Comparison of ENCODE assay signal across 19 cellular contexts in the genomic region with DNA sequence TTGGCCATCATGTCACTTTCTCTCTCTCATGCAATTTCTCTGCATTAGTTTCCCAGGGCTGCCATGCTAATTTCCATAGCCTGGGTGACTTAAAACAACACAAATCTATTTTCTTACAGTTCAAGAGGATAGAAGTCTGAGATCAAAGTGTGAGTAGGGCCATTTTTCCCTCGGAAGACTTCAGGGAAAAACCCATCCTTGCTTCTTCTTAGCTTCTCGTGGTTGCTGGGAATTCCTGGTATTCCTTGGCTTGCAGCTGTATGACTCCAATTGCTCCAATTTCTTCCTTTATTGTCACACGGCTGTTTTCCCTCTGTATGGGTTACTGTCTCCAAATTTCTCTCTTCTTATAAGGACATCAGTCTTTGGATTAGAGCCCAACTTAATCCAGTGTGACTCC.
"Had no signal": no experiment of that assay in that cellular context is flagged by ENCODE, and none has a peak within 500 bp of the region (broad histone marks: within the 10 kb centered on the region; RNA-seq: fewer than 3 reads in every experiment).

No MANE protein-coding gene starts in this region.

- H3K9me3 ChIP-seq: adrenal gland, esophagus squamous epithelium, gastroesophageal sphincter, neutrophil, right atrium auricular region, tibial artery had no signal

- H3K9me3 Mint-ChIP-seq: activated naive CD4-positive, alpha-beta T cell treated with anti-CD3 and anti-CD28 coated beads, Interleukin-2, amount 10 ng/mL, durations not matched to agents 7 days and 5 days; activated T-helper 17 cell treated with anti-CD3 and anti-CD28 coated beads, Interleukin-2, amount 50 U/mL, for 72 hours; stimulated activated memory B cell treated with anti-CD40 and anti-IgM and Interleukin-4, amounts not matched to agents 10 μg/mL and 1 μg/mL and 100 μg/mL, for 72 hours had no signal

- DNase-seq: activated CD4-positive, alpha-beta T cell treated with anti-CD3 and anti-CD28 coated beads for 48 hours; activated naive CD4-positive, alpha-beta T cell treated with anti-CD3 and anti-CD28 coated beads, Interleukin-2, amount 10 ng/mL, durations not matched to agents 7 days and 5 days; activated T-cell treated with anti-CD3 and anti-CD28 coated beads for 4 hours; adrenal gland; esophagus squamous epithelium; hippocampal formation; left cardiac atrium; naive thymus-derived CD8-positive, alpha-beta T cell; T-cell; tibial artery had no signal

- H3K4me3 ChIP-seq: adrenal gland, esophagus squamous epithelium, gastroesophageal sphincter, lung, right atrium auricular region, SK-N-MC, smooth muscle cell, tibial artery had no signal

- H3K27me3 ChIP-seq: adrenal gland, esophagus squamous epithelium, gastroesophageal sphincter, neutrophil, right atrium auricular region, tibial artery had no signal

- H3K4me3 Mint-ChIP-seq: activated naive CD4-positive, alpha-beta T cell treated with anti-CD3 and anti-CD28 coated beads, Interleukin-2, amount 10 ng/mL, durations not matched to agents 7 days and 5 days; activated T-helper 17 cell treated with anti-CD3 and anti-CD28 coated beads, Interleukin-2, amount 50 U/mL, for 72 hours; naive thymus-derived CD8-positive, alpha-beta T cell; stimulated activated memory B cell treated with anti-CD40 and anti-IgM and Interleukin-4, amounts not matched to agents 10 μg/mL and 1 μg/mL and 100 μg/mL, for 72 hours; T-cell had no signal

- FAIRE-seq: bronchial epithelial cell had no signal

- H3K27ac ChIP-seq: adrenal gland, esophagus squamous epithelium, gastroesophageal sphincter, neutrophil, right atrium auricular region, SK-N-MC, tibial artery had no signal

- ATAC-seq: activated T-helper 17 cell treated with anti-CD3 and anti-CD28 coated beads, Interleukin-2, amount 50 U/mL, for 72 hours; gastroesophageal sphincter; left cardiac atrium; naive thymus-derived CD8-positive, alpha-beta T cell; stimulated activated memory B cell treated with anti-CD40 and anti-IgM and Interleukin-4, amounts not matched to agents 10 μg/mL and 1 μg/mL and 100 μg/mL, for 72 hours; T-cell had no signal

- H3K36me3 ChIP-seq: adrenal gland, esophagus squamous epithelium, gastroesophageal sphincter, neutrophil, right atrium auricular region, tibial artery had no signal

- H3K36me3 Mint-ChIP-seq: activated naive CD4-positive, alpha-beta T cell treated with anti-CD3 and anti-CD28 coated beads, Interleukin-2, amount 10 ng/mL, durations not matched to agents 7 days and 5 days; naive thymus-derived CD8-positive, alpha-beta T cell; stimulated activated memory B cell treated with anti-CD40 and anti-IgM and Interleukin-4, amounts not matched to agents 10 μg/mL and 1 μg/mL and 100 μg/mL, for 72 hours; T-cell had no signal

- H3K27ac Mint-ChIP-seq: activated naive CD4-positive, alpha-beta T cell treated with anti-CD3 and anti-CD28 coated beads, Interleukin-2, amount 10 ng/mL, durations not matched to agents 7 days and 5 days; activated T-helper 17 cell treated with anti-CD3 and anti-CD28 coated beads, Interleukin-2, amount 50 U/mL, for 72 hours; naive thymus-derived CD8-positive, alpha-beta T cell; stimulated activated memory B cell treated with anti-CD40 and anti-IgM and Interleukin-4, amounts not matched to agents 10 μg/mL and 1 μg/mL and 100 μg/mL, for 72 hours; T-cell had no signal

- H3K4me1 Mint-ChIP-seq: activated naive CD4-positive, alpha-beta T cell treated with anti-CD3 and anti-CD28 coated beads, Interleukin-2, amount 10 ng/mL, durations not matched to agents 7 days and 5 days; activated T-helper 17 cell treated with anti-CD3 and anti-CD28 coated beads, Interleukin-2, amount 50 U/mL, for 72 hours; naive thymus-derived CD8-positive, alpha-beta T cell; stimulated activated memory B cell treated with anti-CD40 and anti-IgM and Interleukin-4, amounts not matched to agents 10 μg/mL and 1 μg/mL and 100 μg/mL, for 72 hours; T-cell had no signal

- H3K4me1 ChIP-seq: adrenal gland had no signal

- H3K27me3 Mint-ChIP-seq: activated naive CD4-positive, alpha-beta T cell treated with anti-CD3 and anti-CD28 coated beads, Interleukin-2, amount 10 ng/mL, durations not matched to agents 7 days and 5 days; stimulated activated memory B cell treated with anti-CD40 and anti-IgM and Interleukin-4, amounts not matched to agents 10 μg/mL and 1 μg/mL and 100 μg/mL, for 72 hours had no signal
